In the genomic region with DNA sequence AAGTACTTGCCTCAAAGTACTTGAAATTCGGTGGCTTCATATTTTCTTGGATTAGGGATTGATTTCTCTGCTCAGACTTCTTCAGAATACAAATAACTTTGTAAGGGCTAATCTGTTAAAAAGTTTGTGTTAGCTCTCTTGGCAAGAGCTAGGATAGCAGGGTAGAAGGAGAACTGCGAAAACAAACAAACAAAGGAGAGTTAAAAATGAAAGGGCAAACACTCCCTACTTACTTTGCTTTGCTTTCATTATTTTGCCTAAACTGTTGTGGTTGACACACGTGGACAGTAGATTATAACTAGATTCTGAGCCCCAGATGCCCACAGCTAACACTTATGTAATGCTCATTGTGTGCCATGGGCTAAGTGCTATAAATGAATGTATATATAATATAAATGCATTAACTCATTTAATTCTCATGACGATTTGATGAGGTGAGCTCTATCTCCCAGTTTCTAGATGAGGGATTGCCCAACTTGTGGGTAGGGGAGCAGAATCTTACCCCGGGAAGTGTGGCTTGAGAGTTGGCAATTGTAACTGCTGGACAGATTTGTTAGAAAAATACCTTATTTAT, we compare ENCODE assay signal across 25 cellular contexts. TPM values are rescaled to one million over a fixed set of nuclear protein-coding genes. Genes with fewer than 3 reads are reported as not detected.
DNase-seq lines count a peak whose midpoint lies in the region; ATAC-seq, FAIRE-seq and TF ChIP-seq lines count a peak whose summit lies in the region.
"Had no signal": no experiment of that assay in that cellular context is flagged by ENCODE, and none has a peak within 500 bp of the region (broad histone marks: within the 10 kb centered on the region; RNA-seq: fewer than 3 reads in every experiment).

No MANE protein-coding gene starts in this region.

- CTCF ChIA-PET in A549 (lab: Yijun Ruan, JAX), result no interaction called here

- no peak for FAIRE-seq in A549 (lab: Jason Lieb, UNC)
- FAIRE-seq: GM12878, GM19239, K562 had no signal

- intact Hi-C loops in gastrocnemius medialis (cut with DNase I; ENCODE audit: low total_unique reads), result no loop called here

- H3K9me3 ChIP-seq in A549 (no peaks in the 10 kb centered on the region), gastrocnemius medialis (no peaks in the 10 kb centered on the region)
- H3K9me3 ChIP-seq: BE2C had no signal

- H3K4me3 ChIP-seq in A549 (no peak overlapping the region), gastrocnemius medialis (no peak overlapping the region)
- H3K4me3 ChIP-seq: GM12878, K562 had no signal

- no peaks in the 10 kb centered on the region for H3K27me3 ChIP-seq in gastrocnemius medialis
- H3K27me3 ChIP-seq: BE2C had no signal

- TF ChIP-seq CTCF in A549 (IDR thresholded peaks at IDR 0.05), result no peak
- no peak for TF ChIP-seq CTCF in gastrocnemius medialis (IDR thresholded peaks at IDR 0.05 in 4 of 5, conservative IDR thresholded peaks at IDR 0.05 in 1 of 5)

- no peak overlapping the region for H3K27ac ChIP-seq in A549
- peak overlapping the region in 3 of 4 donors; percentile 22 to 71 (median 67) for H3K27ac ChIP-seq in gastrocnemius medialis
- H3K27ac ChIP-seq: HL-60 had no signal

- H3K4me1 ChIP-seq in A549, result peaks cover 30% of the 10 kb centered on the region
- H3K4me1 ChIP-seq in gastrocnemius medialis, result peaks cover 58 to 64% of the 10 kb centered on the region in 2 donors

- TF ChIP-seq EP300 in A549 (IDR thresholded peaks at IDR 0.05), result no peak

- H3K4me2 ChIP-seq in A549, result 0 out of 3 replicates have a peak overlapping the region, but pooled peaks have one; percentile 24

- WGBS in A549 (ENCODE audit: missing lambda C conversion rate), result 68% methylated on average over 5 of the region's 5 CpGs

- no peaks in the 10 kb centered on the region for H3K36me3 ChIP-seq in gastrocnemius medialis
- H3K36me3 ChIP-seq: BE2C had no signal

- ATAC-seq in A549, result no peak
- peak; percentile 50 for ATAC-seq in left lobe of liver
- no peak for ATAC-seq in gastrocnemius medialis
- ATAC-seq in GM19395 (IDR thresholded peaks at IDR 0.05; ENCODE audit: unreplicated experiment), result no peak
- ATAC-seq: GM12878, K562 had no signal

- TF ChIP-seq RAD21 in A549 (conservative IDR thresholded peaks at IDR 0.05 in 1 of 2, IDR thresholded peaks at IDR 0.05 in 1 of 2), result no peak

- in situ Hi-C loops in gastrocnemius medialis (cut with MboI; ENCODE audit: low sequenced_read_pairs in 4 of 4), result no loop called here

- POLR2A ChIA-PET in A549 (lab: Yijun Ruan, JAX), result no interaction called here

- TF ChIP-seq POLR2A in A549 (IDR thresholded peaks at IDR 0.05; ENCODE audit: low read length) (no peak), gastrocnemius medialis (IDR thresholded peaks at IDR 0.05) (no peak)

- DNase-seq in A549 (ENCODE audit: low read depth in 1 of 2, low spot score in 1 of 2), result no peak
- DNase-seq in H4 (ENCODE audit: low spot score), result peak; percentile 9
- no peak for DNase-seq in left lobe of liver (ENCODE audit: low spot score)
- DNase-seq in gastrocnemius medialis, result no peak
- DNase-seq in NCI-H128 (lab: John Stamatoyannopoulos, UW; ENCODE audit: unreplicated experiment), result no peak
- DNase-seq: ACHN; BE2C; C1 segment of cervical spinal cord; CD4-positive, CD25-positive, alpha-beta regulatory T cell; CD8-positive, alpha-beta memory T cell; COR-L47; DMS 273 treated with DMSO at 0.1 percent for 48 hours; DMS53; DND-41; EL; GOT3; H9; IMR-90 had no signal

TF ChIP-seq in A549, 52 proteins besides CTCF, POLR2A, EP300 and RAD21:
- TF ChIP-seq JUNB (IDR thresholded peaks at IDR 0.05) (no peak), NPAS2 (CRISPR knock-in tag; IDR thresholded peaks at IDR 0.05; ENCODE audit: borderline replicate concordance) (no peak), ESRRA (IDR thresholded peaks at IDR 0.05; ENCODE audit: borderline replicate concordance, low read length) (no peak), HOXA7 (CRISPR knock-in tag; IDR thresholded peaks at IDR 0.05) (no peak), ZFP36 (IDR thresholded peaks at IDR 0.05; ENCODE audit: borderline replicate concordance, partially characterized antibody) (no peak), MYC (IDR thresholded peaks at IDR 0.05; ENCODE audit: borderline replicate concordance, low read length) (no peak), NR3C1 (IDR thresholded peaks at IDR 0.05) (no peak), GATA3 (IDR thresholded peaks at IDR 0.05; ENCODE audit: borderline replicate concordance) (no peak), CBX8 (IDR thresholded peaks at IDR 0.05) (no peak), CBX2 (IDR thresholded peaks at IDR 0.05; ENCODE audit: borderline replicate concordance, low read depth) (no peak), MAFK (IDR thresholded peaks at IDR 0.05; ENCODE audit: partially characterized antibody) (no peak), NFE2L2 (conservative IDR thresholded peaks at IDR 0.05; ENCODE audit: low read length) (no peak), ZC3H11A (IDR thresholded peaks at IDR 0.05) (no peak)
- TF ChIP-seq, protein P1, sequence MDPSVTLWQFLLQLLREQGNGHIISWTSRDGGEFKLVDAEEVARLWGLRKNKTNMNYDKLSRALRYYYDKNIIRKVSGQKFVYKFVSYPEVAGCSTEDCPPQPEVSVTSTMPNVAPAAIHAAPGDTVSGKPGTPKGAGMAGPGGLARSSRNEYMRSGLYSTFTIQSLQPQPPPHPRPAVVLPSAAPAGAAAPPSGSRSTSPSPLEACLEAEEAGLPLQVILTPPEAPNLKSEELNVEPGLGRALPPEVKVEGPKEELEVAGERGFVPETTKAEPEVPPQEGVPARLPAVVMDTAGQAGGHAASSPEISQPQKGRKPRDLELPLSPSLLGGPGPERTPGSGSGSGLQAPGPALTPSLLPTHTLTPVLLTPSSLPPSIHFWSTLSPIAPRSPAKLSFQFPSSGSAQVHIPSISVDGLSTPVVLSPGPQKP (IDR thresholded peaks at IDR 0.05; ENCODE audit: low read depth, low read length), result no peak
- TF ChIP-seq, protein P2, sequence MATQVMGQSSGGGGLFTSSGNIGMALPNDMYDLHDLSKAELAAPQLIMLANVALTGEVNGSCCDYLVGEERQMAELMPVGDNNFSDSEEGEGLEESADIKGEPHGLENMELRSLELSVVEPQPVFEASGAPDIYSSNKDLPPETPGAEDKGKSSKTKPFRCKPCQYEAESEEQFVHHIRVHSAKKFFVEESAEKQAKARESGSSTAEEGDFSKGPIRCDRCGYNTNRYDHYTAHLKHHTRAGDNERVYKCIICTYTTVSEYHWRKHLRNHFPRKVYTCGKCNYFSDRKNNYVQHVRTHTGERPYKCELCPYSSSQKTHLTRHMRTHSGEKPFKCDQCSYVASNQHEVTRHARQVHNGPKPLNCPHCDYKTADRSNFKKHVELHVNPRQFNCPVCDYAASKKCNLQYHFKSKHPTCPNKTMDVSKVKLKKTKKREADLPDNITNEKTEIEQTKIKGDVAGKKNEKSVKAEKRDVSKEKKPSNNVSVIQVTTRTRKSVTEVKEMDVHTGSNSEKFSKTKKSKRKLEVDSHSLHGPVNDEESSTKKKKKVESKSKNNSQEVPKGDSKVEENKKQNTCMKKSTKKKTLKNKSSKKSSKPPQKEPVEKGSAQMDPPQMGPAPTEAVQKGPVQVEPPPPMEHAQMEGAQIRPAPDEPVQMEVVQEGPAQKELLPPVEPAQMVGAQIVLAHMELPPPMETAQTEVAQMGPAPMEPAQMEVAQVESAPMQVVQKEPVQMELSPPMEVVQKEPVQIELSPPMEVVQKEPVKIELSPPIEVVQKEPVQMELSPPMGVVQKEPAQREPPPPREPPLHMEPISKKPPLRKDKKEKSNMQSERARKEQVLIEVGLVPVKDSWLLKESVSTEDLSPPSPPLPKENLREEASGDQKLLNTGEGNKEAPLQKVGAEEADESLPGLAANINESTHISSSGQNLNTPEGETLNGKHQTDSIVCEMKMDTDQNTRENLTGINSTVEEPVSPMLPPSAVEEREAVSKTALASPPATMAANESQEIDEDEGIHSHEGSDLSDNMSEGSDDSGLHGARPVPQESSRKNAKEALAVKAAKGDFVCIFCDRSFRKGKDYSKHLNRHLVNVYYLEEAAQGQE (IDR thresholded peaks at IDR 0.05), result no peak
- TF ChIP-seq, protein P3, sequence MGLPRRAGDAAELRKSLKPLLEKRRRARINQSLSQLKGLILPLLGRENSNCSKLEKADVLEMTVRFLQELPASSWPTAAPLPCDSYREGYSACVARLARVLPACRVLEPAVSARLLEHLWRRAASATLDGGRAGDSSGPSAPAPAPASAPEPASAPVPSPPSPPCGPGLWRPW (IDR thresholded peaks at IDR 0.05), result no peak

RNA-seq across cellular contexts. Expression of a gene that starts 48.7 kb away (rescaled TPM):
- polyA plus RNA-seq in A549 (2011; rRNA removed), result 28.3 and 30.8 TPM in 2 replicates
- polyA plus RNA-seq in A549 (2012; cell fraction: cytosol; rRNA removed), result 7.0 and 10.0 TPM in 2 replicates
- polyA plus RNA-seq in A549 (2012; cell fraction: nucleus; rRNA removed), result 10.9 and 13.5 TPM in 2 replicates
- polyA plus RNA-seq in A549 (2017; fragmentation: RNase III; extraction: RNeasy Plus Mini Kit Qiagen cat#74134 plus additional on column Dnase treatment), result 10.6 to 14.4 TPM (median 11.3 TPM) in 3 replicates
- 52.4 and 58.6 TPM in 2 replicates for polyA minus RNA-seq in A549 (2011; rRNA and poly(A)+ RNA removed)
- 25.7 and 33.7 TPM in 2 replicates for total RNA-seq in H4 (2014; rRNA removed; shearing (Covaris generic))
- total RNA-seq in left lobe of liver, result not detected
- total RNA-seq in gastrocnemius medialis, result 100 to 1,000 TPM in 1 of 4 donors, 10 to 100 TPM in 3; 33.7 to 110 (median 62.1) TPM
- total RNA-seq: A172; CD4-positive, CD25-positive, alpha-beta regulatory T cell; CD8-positive, alpha-beta memory T cell; G401; GM12878 had no signal
- polyA plus RNA-seq: CD4-positive, CD25-positive, alpha-beta regulatory T cell; CD8-positive, alpha-beta memory T cell had no signal

Comparison
In these comparisons a context has a peak if more than half of its experiments do, and no peak if none do; other contexts are left out.
1. H3K27ac ChIP-seq: peak in gastrocnemius medialis (3 of 4); none in A549 (0 of 2).
2. RNA of a gene that starts 48.7 kb away (total RNA-seq): 33.7 to 110 TPM in gastrocnemius medialis and 25.7 to 33.7 TPM in H4; not detected in left lobe of liver (single experiment); every median in the first group is over 10 times any median in the second.